ENCODE assay signal across 1 cellular context in genomic region chr4:185890196-185890595, GRCh38.
TF ChIP-seq lines count a peak whose summit lies in the region.

No MANE protein-coding gene starts in this region.

TF ChIP-seq in H1, 55 proteins besides CTCF, POLR2A, EP300 and RAD21 (continued from another document):
- TF ChIP-seq CHD1 (IDR thresholded peaks at IDR 0.05; ENCODE audit: low read depth, low read length) (no peak), RFX5 (IDR thresholded peaks at IDR 0.05; ENCODE audit: borderline replicate concordance, low read depth, low read length) (no peak)
